In the genomic region with DNA sequence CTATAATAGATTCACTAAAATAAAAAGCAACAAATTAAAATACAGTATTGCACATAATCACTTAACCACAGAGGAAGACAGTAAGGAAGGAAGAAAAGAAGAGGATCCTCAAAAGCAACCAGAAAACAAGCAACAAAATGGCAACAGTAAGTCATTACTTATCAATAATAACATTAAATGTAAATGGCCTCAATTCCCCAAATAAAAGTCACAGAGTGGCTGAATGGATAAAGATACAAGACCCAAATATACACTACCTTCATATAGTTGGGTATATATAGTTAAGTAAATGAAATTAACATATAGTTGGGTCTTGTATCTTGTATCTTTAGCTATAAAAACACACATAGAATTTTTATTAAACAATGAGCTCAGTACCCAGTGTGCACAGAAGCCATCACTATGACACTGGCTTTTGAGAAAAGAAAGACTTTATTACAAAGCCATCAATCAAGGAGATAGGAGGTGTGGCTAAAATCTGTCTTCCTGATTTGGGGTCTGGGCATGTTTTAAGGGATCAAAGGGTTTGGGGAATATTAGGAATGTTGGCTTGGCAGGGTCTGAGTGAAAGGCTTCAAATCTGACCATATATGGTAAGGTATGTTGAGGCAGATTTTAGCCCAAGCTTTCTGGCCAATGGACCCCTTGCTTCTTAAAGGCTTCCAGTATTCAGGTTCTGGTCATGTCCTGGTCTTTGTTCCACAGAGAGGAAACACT, we compare ENCODE assay signal across 9 cellular contexts. TPM values are rescaled to one million over a fixed set of nuclear protein-coding genes. Genes with fewer than 3 reads are reported as not detected.
"Had no signal": no experiment of that assay in that cellular context is flagged by ENCODE, and none has a peak within 500 bp of the region (broad histone marks: within the 10 kb centered on the region; RNA-seq: fewer than 3 reads in every experiment).

No MANE protein-coding gene starts in this region.

- H3K4me3 Mint-ChIP-seq: H9, IgD-negative memory B cell had no signal

- H3K27ac ChIP-seq: HL-60 had no signal

- H3K27ac Mint-ChIP-seq: H9, IgD-negative memory B cell had no signal

- ATAC-seq: HepG2 had no signal

- DNase-seq: GOT3, H9, HCEC 1CT, KG1 had no signal

- H3K4me1 Mint-ChIP-seq: H9, IgD-negative memory B cell had no signal

- H3K36me3 Mint-ChIP-seq: IgD-negative memory B cell had no signal

- FAIRE-seq: H54, HepG2 had no signal

RNA-seq across cellular contexts. Expression of a gene that starts 13.4 kb away (rescaled TPM):
- total RNA-seq: H9, HepG2, HT1080 had no signal
- polyA plus RNA-seq: HepG2, IgD-negative memory B cell had no signal
